26 cellular contexts compared by ENCODE assay signal in the genomic region with DNA sequence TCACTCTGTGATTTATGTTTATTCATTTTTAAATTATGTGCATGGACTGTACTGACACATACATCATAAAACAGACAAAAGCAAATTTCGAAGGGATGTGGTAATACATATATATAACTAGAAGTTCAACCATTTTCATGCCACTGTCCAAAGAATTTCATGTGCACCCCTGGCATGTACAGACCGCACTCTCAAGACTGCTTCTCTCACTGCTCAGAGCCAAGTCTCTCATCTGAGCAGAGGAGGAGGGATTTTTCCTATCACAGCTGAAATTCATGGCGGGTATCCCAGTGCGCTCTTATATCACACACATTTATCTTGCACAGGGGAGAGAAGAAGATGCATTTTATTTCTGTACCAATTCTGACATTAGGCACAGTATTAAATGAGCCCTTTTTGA. TPM values are rescaled to one million over a fixed set of nuclear protein-coding genes. Genes with fewer than 3 reads are reported as not detected.
"Had no signal": no experiment of that assay in that cellular context is flagged by ENCODE, and none has a peak within 500 bp of the region (broad histone marks: within the 10 kb centered on the region; RNA-seq: fewer than 3 reads in every experiment).

No MANE protein-coding gene starts in this region.

- H3K27ac ChIP-seq: colonic mucosa, epithelial cell of prostate, esophagus squamous epithelium, gastrocnemius medialis, heart right ventricle, left ventricle myocardium inferior, lower lobe of right lung had no signal

- H3K4me3 ChIP-seq: colonic mucosa, esophagus squamous epithelium, gastrocnemius medialis, heart right ventricle, left ventricle myocardium inferior, lower lobe of right lung, mucosa of descending colon had no signal

- DNase-seq: colonic mucosa; cortex of kidney; effector CD4-positive, alpha-beta T cell; effector memory CD4-positive, alpha-beta T cell; erythroblast; esophagus squamous epithelium; foreskin fibroblast; foreskin melanocyte; gastrocnemius medialis; glutamatergic neuron; head of caudate nucleus; heart right ventricle; hippocampal formation; left colon; left ventricle myocardium inferior; lower lobe of right lung; mesenchymal stem cell; mucosa of descending colon; naive B cell had no signal

- H3K9me3 Mint-ChIP-seq: dendritic cell treated with granulocyte-macrophage colony-stimulating factor and Interleukin-4, amounts not matched to agents 40 ng/mL and 50 ng/mL, for 4 days; mesothelial cell of epicardium had no signal

- H3K36me3 ChIP-seq: colonic mucosa, esophagus squamous epithelium, gastrocnemius medialis, heart right ventricle, left ventricle myocardium inferior, lower lobe of right lung had no signal

- H3K36me3 Mint-ChIP-seq: mesothelial cell of epicardium had no signal

- H3K4me1 ChIP-seq: colonic mucosa had no signal

- H3K9me3 ChIP-seq: colonic mucosa, esophagus squamous epithelium, gastrocnemius medialis, heart right ventricle, left ventricle myocardium inferior, lower lobe of right lung, mucosa of descending colon had no signal

- H3K27ac Mint-ChIP-seq: dendritic cell treated with granulocyte-macrophage colony-stimulating factor and Interleukin-4, amounts not matched to agents 40 ng/mL and 50 ng/mL, for 4 days; mesothelial cell of epicardium; naive B cell had no signal

- ATAC-seq: esophagus mucosa, gastrocnemius medialis, heart right ventricle, left colon, left lobe of liver, lower lobe of right lung, mucosa of descending colon had no signal

- H3K4me3 Mint-ChIP-seq: dendritic cell treated with granulocyte-macrophage colony-stimulating factor and Interleukin-4, amounts not matched to agents 40 ng/mL and 50 ng/mL, for 4 days; mesothelial cell of epicardium; naive B cell had no signal

RNA-seq across cellular contexts. Expression of gene TMEM178A, which starts 5.9 kb away (rescaled TPM):
- total RNA-seq: dermis microvascular lymphatic vessel endothelial cell, lung microvascular endothelial cell had no signal
